In the genomic region with DNA sequence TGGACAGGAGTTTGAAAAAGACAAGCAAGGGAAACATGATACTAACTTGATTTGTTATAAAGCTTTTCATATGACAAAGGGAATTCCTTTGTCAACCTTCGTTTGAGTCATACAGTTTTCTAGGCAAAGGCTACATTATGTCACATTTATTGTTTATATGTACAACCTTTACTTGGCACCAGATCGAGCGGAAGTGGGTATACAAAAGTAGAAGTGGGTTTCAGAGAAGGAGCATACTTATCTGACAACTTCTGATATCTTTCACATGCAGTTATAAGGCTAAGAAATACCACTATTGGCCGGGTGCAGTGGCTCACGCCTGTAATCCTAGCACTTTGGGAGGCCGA, we compare ENCODE assay signal across 12 cellular contexts. TPM values are rescaled to one million over a fixed set of nuclear protein-coding genes. Genes with fewer than 3 reads are reported as not detected.
DNase-seq lines count a peak whose midpoint lies in the region; ATAC-seq and TF ChIP-seq lines count a peak whose summit lies in the region.
"Had no signal": no experiment of that assay in that cellular context is flagged by ENCODE, and none has a peak within 500 bp of the region (broad histone marks: within the 10 kb centered on the region; RNA-seq: fewer than 3 reads in every experiment).

No MANE protein-coding gene starts in this region.

- in situ Hi-C loops in KBM-7 (cut with MboI; ENCODE audit: low pct_unique_long_range_greater_than_20kb, low sequenced_read_pairs), result no loop called here

- ATAC-seq in heart left ventricle, result no peak
- ATAC-seq in right cardiac atrium, result no peak
- ATAC-seq in foreskin keratinocyte, result peak; percentile 12

- TF ChIP-seq CTCF in heart left ventricle (IDR thresholded peaks at IDR 0.05), result no peak
- no peak for TF ChIP-seq CTCF in adrenal gland (IDR thresholded peaks at IDR 0.05)
- TF ChIP-seq CTCF in foreskin keratinocyte (conservative IDR thresholded peaks at IDR 0.05), result no peak
- no peak for TF ChIP-seq CTCF in spleen (IDR thresholded peaks at IDR 0.05 in 8 of 11, conservative IDR thresholded peaks at IDR 0.05 in 3 of 11)

- 54 to 61% (median 57%) methylated on average over 6 of the region's 6 CpGs for WGBS in heart left ventricle, 4 donors
- WGBS in right cardiac atrium, result 59% methylated on average over 6 of the region's 6 CpGs
- 56 to 72% (median 64%) methylated on average over 6 of the region's 6 CpGs for WGBS in adrenal gland, 4 donors
- 57 to 86% (median 76%) methylated on average over 6 of the region's 6 CpGs for WGBS in spleen, 5 donors

- H3K27ac ChIP-seq in heart left ventricle (peak overlapping the region in 10 of 12 donors; percentile 7 to 60 (median 36)), right cardiac atrium (ENCODE audit: low read length) (no peak overlapping the region), adrenal gland (peak overlapping the region in 3 of 5 donors; percentile 15 to 63 (median 45)), foreskin keratinocyte (peak overlapping the region; percentile 9), spleen (peak overlapping the region in 5 of 8 donors; percentile 13 to 39 (median 35))

- TF ChIP-seq POLR2A in heart left ventricle (IDR thresholded peaks at IDR 0.05), result no peak
- TF ChIP-seq POLR2A in adrenal gland (IDR thresholded peaks at IDR 0.05), result no peak
- no peak for TF ChIP-seq POLR2A in spleen (IDR thresholded peaks at IDR 0.05)

- H3K4me1 ChIP-seq in heart left ventricle (peaks cover 0 to 59% (median 33%) of the 10 kb centered on the region in 12 donors), right cardiac atrium (ENCODE audit: control insufficient read depth, insufficient read depth, low read length) (peaks cover 4% of the 10 kb centered on the region), adrenal gland (replicated peaks in 1 of 2) (peaks cover 20 to 38% of the 10 kb centered on the region in 2 donors), foreskin keratinocyte (peaks cover 41% of the 10 kb centered on the region), spleen (peaks cover 0 to 48% (median 8%) of the 10 kb centered on the region in 6 donors)

- no peak for DNase-seq in heart left ventricle
- DNase-seq in right cardiac atrium, result no peak
- peak in 1 of 7 donors; percentile 34 for DNase-seq in adrenal gland
- peak in 1 of 2 donors; percentile 19 for DNase-seq in foreskin keratinocyte
- DNase-seq in spleen, result no peak
- no peak for DNase-seq in KBM-7
- DNase-seq in SW 1271 (lab: John Stamatoyannopoulos, UW), result no peak
- no peak for DNase-seq in stimulated activated CD4-positive, alpha-beta T cell treated with anti-CD3 and anti-CD28 coated beads, Interleukin-4, amount 100 ng/mL, for 4 hours
- DNase-seq: activated T-cell treated with anti-CD3 and anti-CD28 coated beads for 4 hours; DMS153; naive B cell; stimulated activated CD8-positive, alpha-beta memory T cell treated with anti-CD3 and anti-CD28 coated beads, Interleukin-4, amount 100 ng/mL, for 48 hours had no signal

- H3K36me3 ChIP-seq in heart left ventricle (peaks cover 0 to 49% (median 29%) of the 10 kb centered on the region in 9 donors), adrenal gland (replicated peaks in 1 of 2) (peaks cover 0 to 27% of the 10 kb centered on the region in 2 donors), spleen (peaks cover 0 to 63% (median 19%) of the 10 kb centered on the region in 6 donors)

- H3K9me3 ChIP-seq in heart left ventricle (no peaks in the 10 kb centered on the region), right cardiac atrium (ENCODE audit: control insufficient read depth, low read length) (no peaks in the 10 kb centered on the region), adrenal gland (replicated peaks in 1 of 3) (no peaks in the 10 kb centered on the region), spleen (no peaks in the 10 kb centered on the region)

- H3K4me3 ChIP-seq in heart left ventricle (no peak overlapping the region), right cardiac atrium (ENCODE audit: low read length) (no peak overlapping the region), adrenal gland (no peak overlapping the region), spleen (no peak overlapping the region)

- intact Hi-C loops in heart left ventricle (cut with DNase I) (loop anchor here in 9 of 10 donors (2.0 to 10.0 kb wide), 9 partner anchors 74 to 339 kb away; partner anchors contain the start of gene FAM180A (in 1 of the 9)), right cardiac atrium (cut with DNase I) (loop anchor here in 3 of 4 donors (2.0 to 10.0 kb wide), 5 partner anchors 71 to 331 kb away; partner anchors contain the start of gene FAM180A (in 1 of the 3)), adrenal gland (cut with DNase I) (loop anchor here (10.0 kb wide), 2 partner anchors 121 to 331 kb away; no protein-coding TSS in a partner anchor), spleen (cut with DNase I; ENCODE audit: low total_unique reads) (loop anchor here (10.0 kb wide), 1 partner anchor 341 kb away; no protein-coding TSS in a partner anchor)

- no peaks in the 10 kb centered on the region for H3K27me3 ChIP-seq in heart left ventricle
- no peaks in the 10 kb centered on the region for H3K27me3 ChIP-seq in right cardiac atrium (ENCODE audit: control insufficient read depth, insufficient read depth)
- H3K27me3 ChIP-seq in adrenal gland, result no peaks in the 10 kb centered on the region
- H3K27me3 ChIP-seq in foreskin keratinocyte, result no peaks in the 10 kb centered on the region
- H3K27me3 ChIP-seq in spleen (replicated peaks in 1 of 7), result no peaks in the 10 kb centered on the region

RNA-seq across cellular contexts. Expression of gene STMP1, which starts 11.0 kb away (rescaled TPM):
- total RNA-seq in heart left ventricle (10 to 100 TPM; 14.7 to 34.7 (median 29.2) TPM), right cardiac atrium (10 to 100 TPM; 27.4 to 30.9 (median 28.7) TPM), adrenal gland (10 to 100 TPM; 20.8 to 48.6 (median 36.0) TPM), foreskin keratinocyte (23.8 and 29.1 TPM in 2 replicates), spleen (10 to 100 TPM; 20.0 to 25.9 (median 23.9) TPM)
- polyA plus RNA-seq in heart left ventricle (10 to 100 TPM; 27.0 to 34.4 TPM), right cardiac atrium (30.8 TPM), adrenal gland (10 to 100 TPM; 23.3 to 52.4 (median 25.9) TPM), foreskin keratinocyte (37.1 and 42.5 TPM in 2 replicates), spleen (10 to 100 TPM; 17.4 to 27.0 (median 22.3) TPM)

RNA-seq across cellular contexts. Expression of gene SLC13A4, which starts 54.7 kb away (rescaled TPM):
- total RNA-seq in heart left ventricle (1 to 10 TPM in 2 of 9 donors, under 1 TPM in 6, not detected in 1; 0.09 to 1.5 (median 0.46) TPM), right cardiac atrium (under 1 TPM in 2 of 4 donors, not detected in 2; 0.23 to 0.41 TPM), adrenal gland (under 1 TPM in 3 of 8 donors, not detected in 5; 0.14 to 0.60 (median 0.24) TPM), foreskin keratinocyte (0.10 and 0.14 TPM in 2 replicates), spleen (under 1 TPM in 1 of 7 donors, not detected in 6; 0.20 TPM)
- polyA plus RNA-seq in heart left ventricle (under 1 TPM; 0.08 to 0.91 TPM), right cardiac atrium (0.16 TPM), adrenal gland (under 1 TPM in 2 of 3 donors, not detected in 1; 0.24 to 0.97 TPM), foreskin keratinocyte (0.20 TPM in 1 of 2 replicates, not detected in the other), spleen (under 1 TPM in 1 of 3 donors, not detected in 2; 0.16 TPM)
